In the genomic region with DNA sequence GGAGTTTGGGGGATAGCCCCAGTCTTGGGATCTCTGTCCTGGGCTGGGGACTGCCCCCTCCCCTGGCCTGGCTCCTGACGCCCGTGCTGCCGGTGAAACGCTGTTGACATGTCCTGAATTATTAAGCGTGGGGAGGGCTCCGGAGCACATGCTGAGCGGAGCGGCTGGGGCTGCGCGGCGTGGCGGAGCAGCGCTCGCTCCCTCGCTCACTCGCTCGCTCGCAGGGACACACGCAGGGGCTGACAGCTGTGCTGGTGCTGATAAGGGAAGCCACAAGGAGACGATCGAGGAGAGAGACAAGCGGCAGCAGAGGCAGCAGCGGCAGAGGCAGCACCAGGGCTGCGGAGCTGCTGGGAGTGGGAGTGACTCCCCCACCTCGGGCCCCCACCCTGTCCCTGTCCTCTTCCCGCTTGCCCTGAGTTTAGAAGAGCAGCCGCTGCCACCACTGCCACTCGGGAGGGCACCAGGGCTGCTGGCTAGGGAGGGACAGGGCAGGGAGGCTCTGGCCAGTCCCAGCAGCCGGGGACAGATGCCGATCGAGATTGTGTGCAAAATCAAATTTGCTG, we compare ENCODE assay signal across 11 cellular contexts. TPM values are rescaled to one million over a fixed set of nuclear protein-coding genes. Genes with fewer than 3 reads are reported as not detected.
DNase-seq lines count a peak whose midpoint lies in the region; FAIRE-seq and TF ChIP-seq lines count a peak whose summit lies in the region.
"Had no signal": no experiment of that assay in that cellular context is flagged by ENCODE, and none has a peak within 500 bp of the region (broad histone marks: within the 10 kb centered on the region; RNA-seq: fewer than 3 reads in every experiment).

A gene with protein sequence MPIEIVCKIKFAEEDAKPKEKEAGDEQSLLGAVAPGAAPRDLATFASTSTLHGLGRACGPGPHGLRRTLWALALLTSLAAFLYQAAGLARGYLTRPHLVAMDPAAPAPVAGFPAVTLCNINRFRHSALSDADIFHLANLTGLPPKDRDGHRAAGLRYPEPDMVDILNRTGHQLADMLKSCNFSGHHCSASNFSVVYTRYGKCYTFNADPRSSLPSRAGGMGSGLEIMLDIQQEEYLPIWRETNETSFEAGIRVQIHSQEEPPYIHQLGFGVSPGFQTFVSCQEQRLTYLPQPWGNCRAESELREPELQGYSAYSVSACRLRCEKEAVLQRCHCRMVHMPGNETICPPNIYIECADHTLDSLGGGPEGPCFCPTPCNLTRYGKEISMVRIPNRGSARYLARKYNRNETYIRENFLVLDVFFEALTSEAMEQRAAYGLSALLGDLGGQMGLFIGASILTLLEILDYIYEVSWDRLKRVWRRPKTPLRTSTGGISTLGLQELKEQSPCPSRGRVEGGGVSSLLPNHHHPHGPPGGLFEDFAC (plus strand): TSS at position 287 of the 566 bp plus-strand sequence. CDS start 243 bp downstream, at position 530.

- FAIRE-seq in astrocyte (lab: Jason Lieb, UNC), result no peak

- DNase-seq in Caco-2, result peak in 1 of 2 experiments; percentile 22
- no peak for DNase-seq in astrocyte (ENCODE audit: low read depth)
- peak; percentile 71 for DNase-seq in myocyte (ENCODE audit: low read depth)
- DNase-seq in MG63, result no peak
- no peak for DNase-seq in activated CD4-positive, CD25-positive, alpha-beta regulatory T cell (lab: John Stamatoyannopoulos, UW)
- no peak for DNase-seq in cerebellar nuclear complex (lab: John Stamatoyannopoulos, UW)
- DNase-seq: NCI-H226 had no signal

- H3K27me3 ChIP-seq in Caco-2 (replicated peaks; ENCODE audit: control insufficient read depth, insufficient read depth, low read length) (peaks cover 5% of the 10 kb centered on the region; the same call in 1 of the 2 replicates), HUES64 (ENCODE audit: insufficient read depth, low read length) (peaks cover 65% of the 10 kb centered on the region), astrocyte (ENCODE audit: insufficient read depth, low read length) (peaks cover 34% of the 10 kb centered on the region), MG63 (peaks cover 34% of the 10 kb centered on the region)

- no TSS peak for BruUV-seq in Caco-2 (replicated peaks; lab: Mats Ljungman, UMichigan)

- CTCF ChIA-PET in Caco-2 (lab: Charles Lee), result interaction anchor here (0.9 to 1.9 kb wide), 4 partner anchors 12 to 22 kb away, joined by 4 to 8 read pairs (median 6); a partner anchor contains a TSS

- peak within 1 kb of the TSS; percentile 44 for H3K4me2 ChIP-seq in astrocyte (ENCODE audit: low read length)

- no peaks in the 10 kb centered on the region for H3K36me3 ChIP-seq in Caco-2 (ENCODE audit: control insufficient read depth, insufficient read depth, low read length)
- H3K36me3 ChIP-seq in HUES64 (ENCODE audit: insufficient read depth, low read length), result no peaks in the 10 kb centered on the region
- H3K36me3 ChIP-seq in astrocyte (ENCODE audit: insufficient read depth, low read length), result no peaks in the 10 kb centered on the region
- no peaks in the 10 kb centered on the region for H3K36me3 ChIP-seq in MG63
- H3K36me3 ChIP-seq: adrenal gland had no signal

- H3K9me3 Mint-ChIP-seq in Caco-2 (ENCODE audit: unreplicated experiment) (no peaks in the 10 kb centered on the region), astrocyte (ENCODE audit: unreplicated experiment) (no peaks in the 10 kb centered on the region)
- H3K9me3 Mint-ChIP-seq: T-helper 2 cell treated with Interferon-gamma antibody and Interleukin-4, amounts not matched to agents 5 μg/mL and 100 μg/mL, for 36 hours had no signal

- peaks cover 12% of the 10 kb centered on the region for H3K4me1 ChIP-seq in Caco-2
- peaks cover 41% of the 10 kb centered on the region for H3K4me1 ChIP-seq in HUES64 (ENCODE audit: insufficient read depth, low read length)
- H3K4me1 ChIP-seq in astrocyte (ENCODE audit: insufficient read depth, low read length), result peaks cover 16% of the 10 kb centered on the region

- H3K9ac ChIP-seq in HUES64 (ENCODE audit: low read depth, low read length) (0 out of 2 replicates have a peak within 1 kb of the TSS, but pooled peaks have one; percentile 5), astrocyte (ENCODE audit: low read length) (no peak within 1 kb of the TSS)

- WGBS in HUES64, result 24% methylated on average over 31 of the region's 31 CpGs

- H3K4me1 Mint-ChIP-seq in Caco-2 (ENCODE audit: low read depth, unreplicated experiment) (peaks cover 18% of the 10 kb centered on the region), astrocyte (ENCODE audit: low read depth, unreplicated experiment) (peaks cover 30% of the 10 kb centered on the region)

- H2AFZ ChIP-seq in astrocyte (ENCODE audit: low read depth, low read length), result no peak within 1 kb of the TSS

- H3K27ac ChIP-seq in HUES64 (ENCODE audit: low read depth, low read length) (no peak within 1 kb of the TSS), astrocyte (ENCODE audit: low read depth, low read length) (no peak within 1 kb of the TSS)

- TF ChIP-seq CTCF in Caco-2 (IDR thresholded peaks at IDR 0.05; ENCODE audit: insufficient read depth in 1 of 2, low read depth in 1 of 2, low read length in 1 of 2, severe bottlenecking in 1 of 2, unreplicated experiment in 1 of 2), result no peak
- no peak for TF ChIP-seq CTCF in astrocyte (IDR thresholded peaks at IDR 0.05; ENCODE audit: insufficient read depth, low read depth, low read length)

- no peaks in the 10 kb centered on the region for H3K36me3 Mint-ChIP-seq in Caco-2 (ENCODE audit: insufficient read depth, unreplicated experiment)
- H3K36me3 Mint-ChIP-seq in astrocyte (ENCODE audit: low read depth, unreplicated experiment), result no peaks in the 10 kb centered on the region

- POLR2A ChIA-PET in Caco-2 (lab: Charles Lee), result no interaction called here

- intact Hi-C loops in Caco-2 (cut with micrococcal nuclease; ENCODE audit: unreplicated experiment), result no loop called here

- no peaks in the 10 kb centered on the region for H4K20me1 ChIP-seq in astrocyte (ENCODE audit: insufficient read depth, low read length)

- no peaks in the 10 kb centered on the region for H3K79me2 ChIP-seq in astrocyte (ENCODE audit: insufficient read depth, low read length)

- H3K9me3 ChIP-seq in Caco-2 (no peaks in the 10 kb centered on the region), HUES64 (ENCODE audit: insufficient read depth, low read depth, low read length) (no peaks in the 10 kb centered on the region), astrocyte (ENCODE audit: insufficient read depth, low read depth, low read length) (no peaks in the 10 kb centered on the region), MG63 (no peaks in the 10 kb centered on the region)
- H3K9me3 ChIP-seq: adrenal gland had no signal

- H3K4me3 ChIP-seq in Caco-2 (ENCODE audit: low read depth, low read length), result no peak within 1 kb of the TSS
- peak within 1 kb of the TSS; percentile 30; the same call in 1 of the 2 replicates for H3K4me3 ChIP-seq in HUES64 (ENCODE audit: low read length)
- no peak within 1 kb of the TSS for H3K4me3 ChIP-seq in astrocyte (ENCODE audit: insufficient read depth, low read depth, low read length)
- no peak within 1 kb of the TSS for H3K4me3 ChIP-seq in MG63
- H3K4me3 ChIP-seq: adrenal gland had no signal

- H3K27me3 Mint-ChIP-seq in Caco-2 (ENCODE audit: insufficient read depth, unreplicated experiment) (peaks cover 31% of the 10 kb centered on the region), astrocyte (ENCODE audit: low read depth, unreplicated experiment) (peaks cover 45% of the 10 kb centered on the region)

- H3K4me3 Mint-ChIP-seq in Caco-2 (ENCODE audit: unreplicated experiment), result peak within 1 kb of the TSS; percentile 40
- H3K4me3 Mint-ChIP-seq in astrocyte (ENCODE audit: unreplicated experiment), result peak within 1 kb of the TSS; percentile 4
- H3K4me3 Mint-ChIP-seq: T-helper 2 cell treated with Interferon-gamma antibody and Interleukin-4, amounts not matched to agents 5 μg/mL and 100 μg/mL, for 36 hours had no signal

- H3K27ac Mint-ChIP-seq in Caco-2 (ENCODE audit: unreplicated experiment) (no peak within 1 kb of the TSS), astrocyte (ENCODE audit: unreplicated experiment) (peak within 1 kb of the TSS; percentile 50)
- H3K27ac Mint-ChIP-seq: T-helper 2 cell treated with Interferon-gamma antibody and Interleukin-4, amounts not matched to agents 5 μg/mL and 100 μg/mL, for 36 hours had no signal

RNA-seq across cellular contexts. Expression of the gene that starts here (rescaled TPM):
- total RNA-seq in Caco-2 (2022) (0.16 and 0.19 TPM in 2 replicates), astrocyte (0.39 and 0.70 TPM in 2 replicates), myocyte (0.29 and 0.31 TPM in 2 replicates)
- 0.10 TPM for polyA plus RNA-seq in HUES64 (2013, experiment 1 of 2)
- 0.51 TPM for polyA plus RNA-seq in HUES64 (2013, experiment 2 of 2)
- polyA plus RNA-seq in myocyte (2012), result 0.20 TPM
- total RNA-seq in MG63 (2014; rRNA removed; shearing (Covaris generic); ENCODE audit: low replicate concordance), result not detected in 2 replicates
- polyA plus RNA-seq: fibroblast of lung had no signal

Comparison
In these comparisons a context has a peak if more than half of its experiments do, and no peak if none do; other contexts are left out.
1. Peak in DNase-seq in myocyte; RNA of the gene not detected or under 1 TPM.